Comparison of ENCODE assay signal across 1 cellular context in genomic region chr7:151756866-151757265, GRCh38.
TF ChIP-seq lines count a peak whose summit lies in the region.

No MANE protein-coding gene starts in this region.

TF ChIP-seq in GM23338, 12 proteins besides CTCF, POLR2A, EP300 and RAD21 (continued from another document):
- TF ChIP-seq ZNF462 (CRISPR knock-in tag; IDR thresholded peaks at IDR 0.05) (no peak), EZH2phosphoT487 (IDR thresholded peaks at IDR 0.05; ENCODE audit: unreplicated experiment) (no peak), STAT1 (IDR thresholded peaks at IDR 0.05; ENCODE audit: unreplicated experiment) (no peak), ZNF331 (CRISPR knock-in tag; IDR thresholded peaks at IDR 0.05; ENCODE audit: low read depth) (no peak), ZNF114 (CRISPR knock-in tag; IDR thresholded peaks at IDR 0.05) (no peak), JUNB (IDR thresholded peaks at IDR 0.05; ENCODE audit: unreplicated experiment) (no peak), NANOG (IDR thresholded peaks at IDR 0.05; ENCODE audit: borderline replicate concordance) (no peak), POLR2AphosphoS5 (IDR thresholded peaks at IDR 0.05; ENCODE audit: low read depth) (no peak), REST (IDR thresholded peaks at IDR 0.05; ENCODE audit: unreplicated experiment) (no peak)
